ENCODE assay signal across 26 cellular contexts in the genomic region with DNA sequence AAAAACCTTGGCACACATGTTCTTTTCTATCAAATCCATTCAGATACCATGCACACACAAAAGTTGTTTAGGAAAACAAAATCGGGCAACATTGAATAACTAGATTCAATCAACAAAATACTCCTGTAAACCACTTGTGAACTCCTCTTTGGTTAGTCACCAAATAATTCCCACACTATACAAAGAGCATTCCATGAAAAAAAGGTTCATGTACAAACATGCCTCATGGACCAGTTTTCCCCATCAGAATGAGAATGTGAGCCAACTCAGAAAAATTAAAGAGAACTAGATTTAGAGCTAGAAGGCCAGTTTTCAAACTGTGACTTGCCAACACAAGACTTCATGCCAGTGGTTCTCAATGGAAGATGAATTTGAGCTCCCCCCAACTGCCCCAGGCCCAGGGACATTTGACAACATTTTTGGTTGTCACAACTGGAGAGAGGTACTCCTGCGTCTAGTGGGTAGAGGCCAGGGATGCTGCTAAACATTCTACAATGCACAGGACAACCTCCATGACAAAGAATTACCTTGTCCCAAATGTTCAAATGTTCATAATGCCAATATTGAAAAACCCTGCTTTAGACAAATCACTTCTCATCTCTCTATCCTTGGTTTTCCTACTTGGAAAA. TPM values are rescaled to one million over a fixed set of nuclear protein-coding genes. Genes with fewer than 3 reads are reported as not detected.
"Had no signal": no experiment of that assay in that cellular context is flagged by ENCODE, and none has a peak within 500 bp of the region (broad histone marks: within the 10 kb centered on the region; RNA-seq: fewer than 3 reads in every experiment).

No MANE protein-coding gene starts in this region.

- DNase-seq: effector CD8-positive, alpha-beta T cell; immature natural killer cell; kidney; left colon; psoas muscle; retina; spleen; stimulated activated CD4-positive, alpha-beta T cell treated with anti-CD3 and anti-CD28 coated beads, Interleukin-15, amount 100 ng/mL, for 24 hours; stimulated activated CD4-positive, alpha-beta T cell treated with anti-CD3 and anti-CD28 coated beads, Interleukin-1b, Interleukin-23, amount 100 ng/mL, for 48 hours; stimulated activated CD4-positive, alpha-beta T cell treated with anti-CD3 and anti-CD28 coated beads, Interleukin-4, amount 100 ng/mL, for 24 hours; testis; upper lobe of right lung had no signal

- H3K4me1 ChIP-seq: esophagus muscularis mucosa, parathyroid adenoma, psoas muscle, spleen, testis, tibial nerve, upper lobe of right lung, vagina had no signal

- H3K27me3 Mint-ChIP-seq: memory B cell; stimulated activated memory B cell treated with anti-CD40 and anti-IgM and Interleukin-4, amounts not matched to agents 10 μg/mL and 1 μg/mL and 100 μg/mL, for 72 hours; stimulated activated naive CD8-positive, alpha-beta T cell treated with anti-CD3 and anti-CD28 coated beads, Interleukin-15, Interleukin-2, amounts not matched to agents 100 ng/mL and 50 ng/mL, for 24 hours had no signal

- H2AFZ ChIP-seq: parathyroid adenoma had no signal

- ATAC-seq: left colon; natural killer cell treated with Interleukin-12 subunit alpha and Interleukin-12 subunit beta and Interleukin-15 and Interleukin-18, amount 100 ng/mL, for 72 hours; psoas muscle; sciatic nerve; stimulated activated memory B cell treated with anti-CD40 and anti-IgM and Interleukin-4, amounts not matched to agents 10 μg/mL and 1 μg/mL and 100 μg/mL, for 72 hours; upper lobe of right lung had no signal

- H3K9me3 Mint-ChIP-seq: immature natural killer cell; memory B cell; natural killer cell treated with Interleukin-12 subunit alpha and Interleukin-12 subunit beta and Interleukin-15 and Interleukin-18, amount 100 ng/mL, for 72 hours; stimulated activated memory B cell treated with anti-CD40 and anti-IgM and Interleukin-4, amounts not matched to agents 10 μg/mL and 1 μg/mL and 100 μg/mL, for 72 hours; stimulated activated naive CD8-positive, alpha-beta T cell treated with anti-CD3 and anti-CD28 coated beads, Interleukin-15, Interleukin-2, amounts not matched to agents 100 ng/mL and 50 ng/mL, for 24 hours had no signal

- H3K36me3 Mint-ChIP-seq: immature natural killer cell; memory B cell; natural killer cell treated with Interleukin-12 subunit alpha and Interleukin-12 subunit beta and Interleukin-15 and Interleukin-18, amount 100 ng/mL, for 72 hours; stimulated activated memory B cell treated with anti-CD40 and anti-IgM and Interleukin-4, amounts not matched to agents 10 μg/mL and 1 μg/mL and 100 μg/mL, for 72 hours had no signal

- H3K36me3 ChIP-seq: esophagus muscularis mucosa, spleen, tibial nerve, upper lobe of right lung, vagina had no signal

- H3K4me3 ChIP-seq: coronary artery, esophagus muscularis mucosa, psoas muscle, spleen, testis, tibial nerve, upper lobe of right lung, vagina had no signal

- H3K79me2 ChIP-seq: parathyroid adenoma had no signal

- H3K27ac Mint-ChIP-seq: immature natural killer cell; memory B cell; mesothelial cell of epicardium; natural killer cell treated with Interleukin-12 subunit alpha and Interleukin-12 subunit beta and Interleukin-15 and Interleukin-18, amount 100 ng/mL, for 72 hours; stimulated activated memory B cell treated with anti-CD40 and anti-IgM and Interleukin-4, amounts not matched to agents 10 μg/mL and 1 μg/mL and 100 μg/mL, for 72 hours; stimulated activated naive CD8-positive, alpha-beta T cell treated with anti-CD3 and anti-CD28 coated beads, Interleukin-15, Interleukin-2, amounts not matched to agents 100 ng/mL and 50 ng/mL, for 24 hours had no signal

- H3K9me3 ChIP-seq: esophagus muscularis mucosa, psoas muscle, spleen, testis, tibial nerve, upper lobe of right lung, vagina had no signal

- H3K4me1 Mint-ChIP-seq: immature natural killer cell; memory B cell; stimulated activated memory B cell treated with anti-CD40 and anti-IgM and Interleukin-4, amounts not matched to agents 10 μg/mL and 1 μg/mL and 100 μg/mL, for 72 hours had no signal

- H3K27ac ChIP-seq: coronary artery, epithelial cell of prostate, esophagus muscularis mucosa, parathyroid adenoma, psoas muscle, spleen, testis, tibial nerve, upper lobe of right lung, vagina had no signal

- H3K4me3 Mint-ChIP-seq: immature natural killer cell; memory B cell; mesothelial cell of epicardium; natural killer cell treated with Interleukin-12 subunit alpha and Interleukin-12 subunit beta and Interleukin-15 and Interleukin-18, amount 100 ng/mL, for 72 hours; stimulated activated memory B cell treated with anti-CD40 and anti-IgM and Interleukin-4, amounts not matched to agents 10 μg/mL and 1 μg/mL and 100 μg/mL, for 72 hours; stimulated activated naive CD8-positive, alpha-beta T cell treated with anti-CD3 and anti-CD28 coated beads, Interleukin-15, Interleukin-2, amounts not matched to agents 100 ng/mL and 50 ng/mL, for 24 hours had no signal

- H3K27me3 ChIP-seq: spleen, testis, tibial nerve, upper lobe of right lung, vagina had no signal

- H3K9ac ChIP-seq: parathyroid adenoma had no signal

- FAIRE-seq: kidney had no signal

RNA-seq across cellular contexts. Expression of gene GPC3, which starts 55.4 kb away (rescaled TPM):
- total RNA-seq: dermis microvascular lymphatic vessel endothelial cell; fibroblast of villous mesenchyme; natural killer cell treated with Interleukin-12 subunit alpha and Interleukin-12 subunit beta and Interleukin-15 and Interleukin-18, amount 100 ng/mL, for 72 hours had no signal
- polyA plus RNA-seq: immature natural killer cell had no signal
